1 cellular context compared by ENCODE assay signal in the genomic region with DNA sequence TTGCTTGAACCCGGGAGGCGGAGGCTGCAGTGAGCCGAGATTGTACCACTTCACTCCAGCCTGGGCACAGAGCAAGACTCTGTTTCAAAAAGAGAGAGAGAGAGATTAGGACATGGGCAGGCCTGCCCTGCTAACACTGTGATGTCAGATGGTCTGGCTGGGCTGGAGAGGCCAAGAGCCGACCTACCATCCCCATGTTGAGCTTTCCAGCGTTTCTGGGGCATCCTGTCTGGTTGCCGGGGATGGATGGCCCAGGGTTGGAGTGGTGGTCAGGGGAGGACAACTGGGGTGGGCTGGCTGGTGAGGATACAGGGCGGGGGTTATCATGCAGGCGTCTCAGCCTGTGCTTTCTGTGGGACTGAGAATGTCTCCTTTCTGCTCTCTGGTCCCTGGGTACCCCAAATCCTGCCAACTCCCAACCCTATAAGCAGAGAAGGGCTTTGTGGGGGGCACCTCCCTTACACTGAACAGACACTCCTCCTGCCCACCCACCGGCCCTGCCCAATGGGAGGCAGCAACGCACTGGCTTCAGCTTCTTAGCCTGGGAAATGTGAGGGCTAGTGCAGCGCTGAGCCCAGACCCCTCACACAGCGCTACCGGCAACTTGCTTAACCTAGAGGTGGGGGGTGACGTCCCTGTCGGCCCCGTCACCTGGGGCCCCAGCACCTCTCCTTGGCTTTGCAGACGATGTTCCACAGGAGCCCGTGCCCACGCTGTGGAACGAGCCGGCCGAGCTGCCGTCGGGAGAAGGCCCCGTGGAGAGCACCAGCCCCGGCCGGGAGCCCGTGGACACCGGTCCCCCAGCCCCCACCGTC.
TF ChIP-seq lines count a peak whose summit lies in the region.

No MANE protein-coding gene starts in this region.

TF ChIP-seq in endothelial cell of umbilical vein, 7 proteins besides CTCF, POLR2A, EP300 and RAD21 (continued from another document):
- TF ChIP-seq JUN (IDR thresholded peaks at IDR 0.05; ENCODE audit: borderline replicate concordance, insufficient read depth, insufficient read length, low read depth), result no peak
- TF ChIP-seq MYC (IDR thresholded peaks at IDR 0.05; ENCODE audit: low read depth, low read length), result no peak
- TF ChIP-seq MAX (IDR thresholded peaks at IDR 0.05; ENCODE audit: insufficient read depth, insufficient read length), result no peak
- TF ChIP-seq EZH2 (IDR thresholded peaks at IDR 0.05; ENCODE audit: borderline replicate concordance, low read depth, low read length, severe bottlenecking), result no peak
- TF ChIP-seq FOS (IDR thresholded peaks at IDR 0.05; ENCODE audit: borderline replicate concordance, insufficient read depth, low read length), result no peak
